ENCODE assay signal across 8 cellular contexts in the genomic region with DNA sequence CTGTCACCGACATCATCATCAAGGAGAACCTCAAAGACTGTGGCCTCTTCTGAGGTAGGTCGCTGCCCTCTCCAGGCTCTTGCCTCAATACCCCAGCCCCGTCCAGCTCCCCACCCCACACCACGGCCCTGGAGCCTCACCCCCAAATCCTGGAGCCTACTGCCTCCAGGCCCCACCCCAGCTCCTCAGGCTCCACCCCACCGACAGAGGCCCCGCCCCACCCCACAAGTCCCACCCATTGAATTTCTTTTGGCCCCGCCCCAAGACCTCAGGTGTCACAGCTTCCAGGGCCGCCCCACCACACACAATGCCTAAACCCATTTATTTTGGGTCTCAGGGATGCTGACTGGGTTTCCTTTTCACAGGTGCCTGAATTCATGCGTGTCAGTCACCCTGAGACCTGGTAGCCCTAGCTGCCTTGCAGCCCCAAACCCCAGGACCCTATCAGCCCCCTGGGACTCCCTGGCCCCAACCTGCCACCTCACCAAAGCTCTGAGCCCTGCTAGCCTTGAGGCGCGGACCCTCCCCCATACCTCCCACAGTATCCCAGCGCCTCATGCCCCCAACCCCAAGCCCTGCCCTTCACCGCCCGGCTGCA. TPM values are rescaled to one million over a fixed set of nuclear protein-coding genes. Genes with fewer than 3 reads are reported as not detected.
DNase-seq lines count a peak whose midpoint lies in the region; FAIRE-seq and TF ChIP-seq lines count a peak whose summit lies in the region.
"Had no signal": no experiment of that assay in that cellular context is flagged by ENCODE, and none has a peak within 500 bp of the region (broad histone marks: within the 10 kb centered on the region; RNA-seq: fewer than 3 reads in every experiment).

No MANE protein-coding gene starts in this region.

- no peak for TF ChIP-seq POLR2A in erythroblast (IDR thresholded peaks at IDR 0.05; ENCODE audit: low read length)

- no peak for FAIRE-seq in frontal cortex (lab: Jason Lieb, UNC)

- no peak overlapping the region for H3K27ac ChIP-seq in smooth muscle cell (ENCODE audit: low read depth)

- H3K4me3 ChIP-seq in smooth muscle cell, result no peak overlapping the region

- no peaks in the 10 kb centered on the region for H3K4me1 ChIP-seq in smooth muscle cell (ENCODE audit: low read depth)

- no peaks in the 10 kb centered on the region for H3K9me3 ChIP-seq in smooth muscle cell (replicated peaks; ENCODE audit: low read depth)

- H3F3A ChIP-seq in smooth muscle cell (ENCODE audit: low read depth), result no peaks in the 10 kb centered on the region

- WGBS in smooth muscle cell (ENCODE audit: low lambda C conversion rate), result 76% methylated on average over 14 of the region's 14 CpGs

- no peaks in the 10 kb centered on the region for H3K79me2 ChIP-seq in smooth muscle cell (ENCODE audit: low read depth)

- no peak overlapping the region for H2AFZ ChIP-seq in smooth muscle cell (ENCODE audit: low read depth)

- H4K20me1 ChIP-seq in smooth muscle cell (ENCODE audit: low read depth), result no peaks in the 10 kb centered on the region

- no peak overlapping the region for H3K9ac ChIP-seq in smooth muscle cell (ENCODE audit: low read depth)

- no peak for TF ChIP-seq CTCF in smooth muscle cell (IDR thresholded peaks at IDR 0.05; ENCODE audit: borderline replicate concordance, insufficient read depth, poor library complexity, severe bottlenecking)

- H3K36me3 ChIP-seq in smooth muscle cell (ENCODE audit: low read depth), result no peaks in the 10 kb centered on the region

- DNase-seq in HCEC 1CT (peak; percentile 34), erythroblast (lab: John Stamatoyannopoulos, UW) (peak; percentile 40), SIG-M5 treated with dmso at 0.1 percent for 504 hours (lab: John Stamatoyannopoulos, UW; ENCODE audit: unreplicated experiment) (no peak), smooth muscle cell (lab: John Stamatoyannopoulos, UW; ENCODE audit: unreplicated experiment) (no peak), frontal cortex (ENCODE audit: low spot score in 2 of 2) (no peak)
- DNase-seq in activated CD4-positive, CD25-positive, alpha-beta regulatory T cell treated with anti-CD3 and anti-CD28 coated beads, Interleukin-2, amount 50 U/mL, for 72 hours, result peak; percentile 39
- peak; percentile 34 for DNase-seq in stimulated activated CD4-positive, alpha-beta T cell treated with anti-CD3 and anti-CD28 coated beads, Interleukin-4, amount 100 ng/mL, for 24 hours

- H3K4me2 ChIP-seq in smooth muscle cell, result no peak overlapping the region

- H3K27me3 ChIP-seq in smooth muscle cell (ENCODE audit: low read depth), result peaks cover 5% of the 10 kb centered on the region

RNA-seq across cellular contexts. Expression of a gene that starts 3.6 kb away (rescaled TPM):
- not detected in 2 replicates for total RNA-seq in smooth muscle cell
- polyA plus RNA-seq in smooth muscle cell, result 0.24 TPM in 1 of 2 replicates, not detected in the other
- total RNA-seq in frontal cortex, result not detected
- total RNA-seq: RPMI7951 had no signal

RNA-seq across cellular contexts. Expression of a gene that starts 10.1 kb away (rescaled TPM):
- total RNA-seq in smooth muscle cell (0.58 and 3.9 TPM in 2 replicates), frontal cortex (2.0 TPM)
- 3.5 and 4.2 TPM in 2 replicates for polyA plus RNA-seq in smooth muscle cell
- total RNA-seq: RPMI7951 had no signal

RNA-seq across cellular contexts. Expression of a gene that starts 39.9 kb away (rescaled TPM):
- 16.9 and 25.0 TPM in 2 replicates for total RNA-seq in smooth muscle cell
- polyA plus RNA-seq in smooth muscle cell, result 9.2 and 17.8 TPM in 2 replicates
- total RNA-seq in frontal cortex, result 9.4 TPM

RNA-seq across cellular contexts. Expression of a gene that starts 41.0 kb away (rescaled TPM):
- total RNA-seq in smooth muscle cell, result 209 and 230 TPM in 2 replicates
- 454 and 466 TPM in 2 replicates for polyA plus RNA-seq in smooth muscle cell
- total RNA-seq in frontal cortex, result 97.0 TPM

Comparison
In these comparisons a context has a peak if more than half of its experiments do, and no peak if none do; other contexts are left out.
1. DNase-seq: peak in HCEC 1CT (single experiment), activated CD4-positive, CD25-positive, alpha-beta regulatory T cell treated with anti-CD3 and anti-CD28 coated beads, Interleukin-2, amount 50 U/mL, for 72 hours (single experiment), erythroblast (2 of 2) and stimulated activated CD4-positive, alpha-beta T cell treated with anti-CD3 and anti-CD28 coated beads, Interleukin-4, amount 100 ng/mL, for 24 hours (single experiment); none in SIG-M5 treated with dmso at 0.1 percent for 504 hours (single experiment), smooth muscle cell (single experiment) and frontal cortex (0 of 2).